In the genomic region with DNA sequence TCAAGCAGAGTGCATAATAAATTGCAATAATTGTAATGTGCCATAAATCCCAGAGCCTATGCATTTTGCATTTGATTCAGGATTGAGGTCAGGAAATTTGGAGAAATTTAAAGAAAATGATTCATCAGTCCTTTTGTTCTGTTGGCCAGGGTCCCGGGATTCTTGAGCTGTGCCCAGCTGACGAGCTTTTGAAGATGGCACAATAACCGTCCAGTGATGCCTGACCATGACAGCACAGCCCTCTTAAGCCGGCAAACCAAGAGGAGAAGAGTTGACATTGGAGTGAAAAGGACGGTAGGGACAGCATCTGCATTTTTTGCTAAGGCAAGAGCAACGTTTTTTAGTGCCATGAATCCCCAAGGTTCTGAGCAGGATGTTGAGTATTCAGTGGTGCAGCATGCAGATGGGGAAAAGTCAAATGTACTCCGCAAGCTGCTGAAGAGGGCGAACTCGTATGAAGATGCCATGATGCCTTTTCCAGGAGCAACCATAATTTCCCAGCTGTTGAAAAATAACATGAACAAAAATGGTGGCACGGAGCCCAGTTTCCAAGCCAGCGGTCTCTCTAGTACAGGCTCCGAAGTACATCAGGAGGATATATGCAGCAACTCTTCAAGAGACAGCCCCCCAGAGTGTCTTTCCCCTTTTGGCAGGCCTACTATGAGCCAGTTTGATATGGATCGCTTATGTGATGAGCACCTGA, we compare ENCODE assay signal across 12 cellular contexts. TPM values are rescaled to one million over a fixed set of nuclear protein-coding genes. Genes with fewer than 3 reads are reported as not detected.
DNase-seq lines count a peak whose midpoint lies in the region; ATAC-seq and TF ChIP-seq lines count a peak whose summit lies in the region.
"Had no signal": no experiment of that assay in that cellular context is flagged by ENCODE, and none has a peak within 500 bp of the region (broad histone marks: within the 10 kb centered on the region; RNA-seq: fewer than 3 reads in every experiment).

No MANE protein-coding gene starts in this region.

- H3K36me3 ChIP-seq in MM.1S (replicated peaks; ENCODE audit: insufficient read depth, low read length) = no peaks in the 10 kb centered on the region
- peaks cover 0 to 24% of the 10 kb centered on the region in 2 donors for H3K36me3 ChIP-seq in adrenal gland (replicated peaks in 1 of 2)
- H3K36me3 ChIP-seq in left ventricle myocardium inferior = peaks cover 16% of the 10 kb centered on the region
- H3K36me3 ChIP-seq in stomach = no peaks in the 10 kb centered on the region
- H3K36me3 ChIP-seq: thoracic aorta had no signal

- intact Hi-C loops in adrenal gland (cut with DNase I) = no loop called here
- intact Hi-C loops in left ventricle myocardium inferior (cut with micrococcal nuclease) = no loop called here
- intact Hi-C loops in stomach (cut with DNase I; ENCODE audit: low total_unique reads) = no loop called here

- peak overlapping the region; percentile 59 for H3K4me2 ChIP-seq in MM.1S (ENCODE audit: low read depth, low read length)

- TF ChIP-seq CTCF in MM.1S (IDR thresholded peaks at IDR 0.05; ENCODE audit: low read length) = no peak
- TF ChIP-seq CTCF in adrenal gland (IDR thresholded peaks at IDR 0.05) = no peak
- no peak for TF ChIP-seq CTCF in left ventricle myocardium inferior (IDR thresholded peaks at IDR 0.05; ENCODE audit: borderline replicate concordance)
- no peak for TF ChIP-seq CTCF in stomach (IDR thresholded peaks at IDR 0.05)
- no peak for TF ChIP-seq CTCF in foreskin keratinocyte (conservative IDR thresholded peaks at IDR 0.05)

- no peaks in the 10 kb centered on the region for H3K9me3 ChIP-seq in MM.1S (replicated peaks; ENCODE audit: insufficient read depth, low read length)
- H3K9me3 ChIP-seq in adrenal gland (replicated peaks in 1 of 3) = no peaks in the 10 kb centered on the region
- no peaks in the 10 kb centered on the region for H3K9me3 ChIP-seq in left ventricle myocardium inferior (replicated peaks)
- no peaks in the 10 kb centered on the region for H3K9me3 ChIP-seq in stomach
- H3K9me3 ChIP-seq: thoracic aorta had no signal

- H3K27me3 ChIP-seq in MM.1S (replicated peaks; ENCODE audit: insufficient read depth, low read length) (no peaks in the 10 kb centered on the region), adrenal gland (no peaks in the 10 kb centered on the region), left ventricle myocardium inferior (ENCODE audit: low read depth) (peaks cover 14% of the 10 kb centered on the region), stomach (peaks cover 0 to 18% (median 0%) of the 10 kb centered on the region in 3 donors), foreskin keratinocyte (peaks cover 9% of the 10 kb centered on the region)

- DNase-seq in MM.1S (no peak), adrenal gland (peak; percentile 67 to 81 (median 80)), left ventricle myocardium inferior (no peak), skeletal muscle cell (ENCODE audit: low read depth) (no peak), stomach (no peak), foreskin keratinocyte (no peak)
- DNase-seq in NK-92 treated with Interleukin-12 subunit alpha and Interleukin-12 subunit beta, amount 100 ng/mL, for 24 hours (lab: John Stamatoyannopoulos, UW) = no peak
- DNase-seq: activated CD4-positive, alpha-beta T cell treated with anti-CD3 and anti-CD28 coated beads, Interleukin-2, amount 50 U/mL, for 4 hours; HFFc6 had no signal

- peak overlapping the region; percentile 28; the same call in 1 of the 2 replicates for H3K9ac ChIP-seq in MM.1S (ENCODE audit: low read length)

- no peak for TF ChIP-seq EP300 in stomach (IDR thresholded peaks at IDR 0.05)

- H4K20me1 ChIP-seq in MM.1S (ENCODE audit: insufficient read depth, low read length) = no peaks in the 10 kb centered on the region

- H3K4me1 ChIP-seq in MM.1S (ENCODE audit: low read length) = no peaks in the 10 kb centered on the region
- H3K4me1 ChIP-seq in adrenal gland (replicated peaks in 1 of 2) = peaks cover 0 to 19% of the 10 kb centered on the region in 2 donors
- H3K4me1 ChIP-seq in left ventricle myocardium inferior = peaks cover 48% of the 10 kb centered on the region
- H3K4me1 ChIP-seq in stomach = no peaks in the 10 kb centered on the region
- H3K4me1 ChIP-seq in foreskin keratinocyte = no peaks in the 10 kb centered on the region

- WGBS in adrenal gland, 4 donors = 59 to 69% (median 66%) methylated on average over 13 of the region's 13 CpGs
- 62 to 76% (median 74%) methylated on average over 13 of the region's 13 CpGs for WGBS in stomach, 5 donors

- H3K9me2 ChIP-seq in MM.1S (replicated peaks; ENCODE audit: insufficient read depth, low read length) = no peaks in the 10 kb centered on the region

- ATAC-seq in HG03342 (IDR thresholded peaks at IDR 0.05; ENCODE audit: unreplicated experiment) (no peak), foreskin keratinocyte (no peak)

- peak overlapping the region; percentile 63; the same call in 1 of the 2 replicates for H3K27ac ChIP-seq in MM.1S (ENCODE audit: low read length)
- peak overlapping the region in 1 of 5 donors; percentile 48 for H3K27ac ChIP-seq in adrenal gland
- peak overlapping the region; percentile 69 for H3K27ac ChIP-seq in left ventricle myocardium inferior (replicated peaks)
- no peak overlapping the region for H3K27ac ChIP-seq in stomach
- H3K27ac ChIP-seq in foreskin keratinocyte = no peak overlapping the region
- H3K27ac ChIP-seq: thoracic aorta had no signal

- H3F3A ChIP-seq in MM.1S (ENCODE audit: insufficient read depth, low read length) = peaks cover 9% of the 10 kb centered on the region; the same call in 1 of the 2 replicates

- H2AFZ ChIP-seq in MM.1S (ENCODE audit: low read length) = 0 out of 2 replicates have a peak overlapping the region, but pooled peaks have one; percentile 16

- H3K4me3 ChIP-seq in MM.1S (ENCODE audit: low read length) (peak overlapping the region; percentile 45), adrenal gland (no peak overlapping the region), left ventricle myocardium inferior (peak overlapping the region; percentile 50), skeletal muscle cell (ENCODE audit: low read depth, low read length) (peak overlapping the region; percentile 22), stomach (peak overlapping the region in 2 of 4 donors; percentile 2 to 7)
- H3K4me3 ChIP-seq: thoracic aorta had no signal

- H3K79me2 ChIP-seq in MM.1S (ENCODE audit: low read length) = no peaks in the 10 kb centered on the region

- TF ChIP-seq POLR2A in adrenal gland (IDR thresholded peaks at IDR 0.05) = no peak
- TF ChIP-seq POLR2A in stomach (IDR thresholded peaks at IDR 0.05) = no peak

RNA-seq across cellular contexts. Expression of a gene that starts 8.7 kb away (rescaled TPM):
- total RNA-seq in adrenal gland = 10 to 100 TPM; 16.1 to 91.7 (median 34.5) TPM
- 10 to 100 TPM in 1 of 3 donors, 1 to 10 TPM in 2; 2.6 to 13.5 (median 6.8) TPM for polyA plus RNA-seq in adrenal gland
- total RNA-seq in left ventricle myocardium inferior = 80.6 TPM
- total RNA-seq in stomach = 1 to 10 TPM; 1.2 to 6.1 (median 4.0) TPM
- 1 to 10 TPM in 1 of 3 donors, under 1 TPM in 2; 0.23 to 1.7 (median 0.87) TPM for polyA plus RNA-seq in stomach
- total RNA-seq in foreskin keratinocyte = 0.21 and 0.31 TPM in 2 replicates
- polyA plus RNA-seq in foreskin keratinocyte = 0.02 TPM in 2 replicates
- total RNA-seq: T-helper 1 cell treated with Interleukin-12 subunit alpha and Interleukin-12 subunit beta and Interleukin-4 antibody, amounts not matched to agents 30 ng/mL and 1 ng/mL, for 36 hours had no signal

Comparison
In these comparisons a context has a peak if more than half of its experiments do, and no peak if none do; other contexts are left out.
1. DNase-seq: peak in adrenal gland (7 of 7); none in MM.1S (single experiment), left ventricle myocardium inferior (single experiment), skeletal muscle cell (single experiment), stomach (single experiment), foreskin keratinocyte (0 of 2) and NK-92 treated with Interleukin-12 subunit alpha and Interleukin-12 subunit beta, amount 100 ng/mL, for 24 hours (single experiment).
2. H3K27ac ChIP-seq: peak in MM.1S (single experiment) and left ventricle myocardium inferior (single experiment); none in stomach (0 of 5) and foreskin keratinocyte (single experiment).
3. H3K4me3 ChIP-seq: peak in MM.1S (single experiment), left ventricle myocardium inferior (single experiment) and skeletal muscle cell (single experiment); none in adrenal gland (0 of 4).